Comparison of ENCODE assay signal across 25 cellular contexts in genomic region chr3:29344154-29344553, GRCh38.
"Had no signal": no experiment of that assay in that cellular context is flagged by ENCODE, and none has a peak within 500 bp of the region (broad histone marks: within the 10 kb centered on the region; RNA-seq: fewer than 3 reads in every experiment).

No MANE protein-coding gene starts in this region.

- H3K4me3 Mint-ChIP-seq: effector memory CD8-positive, alpha-beta T cell; mesothelial cell of epicardium; naive thymus-derived CD4-positive, alpha-beta T cell; nephron; stimulated activated memory B cell treated with anti-CD40 and anti-IgM and Interleukin-4, amounts not matched to agents 10 μg/mL and 1 μg/mL and 100 μg/mL, for 72 hours had no signal

- H3K27me3 Mint-ChIP-seq: effector memory CD8-positive, alpha-beta T cell; stimulated activated memory B cell treated with anti-CD40 and anti-IgM and Interleukin-4, amounts not matched to agents 10 μg/mL and 1 μg/mL and 100 μg/mL, for 72 hours had no signal

- ATAC-seq: effector memory CD8-positive, alpha-beta T cell; naive thymus-derived CD4-positive, alpha-beta T cell; psoas muscle; right cardiac atrium; stimulated activated memory B cell treated with anti-CD40 and anti-IgM and Interleukin-4, amounts not matched to agents 10 μg/mL and 1 μg/mL and 100 μg/mL, for 72 hours; stimulated activated naive CD8-positive, alpha-beta T cell treated with anti-CD3 and anti-CD28 coated beads, Interleukin-15, Interleukin-2, amounts not matched to agents 100 U/mL and 50 U/mL, for 24 hours had no signal

- H3K36me3 ChIP-seq: esophagus squamous epithelium, spleen, tibial nerve, upper lobe of left lung had no signal

- H3K27me3 ChIP-seq: esophagus squamous epithelium, spleen, testis, tibial nerve, upper lobe of left lung had no signal

- H3K9me3 Mint-ChIP-seq: effector memory CD8-positive, alpha-beta T cell; mesothelial cell of epicardium; naive thymus-derived CD4-positive, alpha-beta T cell; nephron; stimulated activated memory B cell treated with anti-CD40 and anti-IgM and Interleukin-4, amounts not matched to agents 10 μg/mL and 1 μg/mL and 100 μg/mL, for 72 hours had no signal

- FAIRE-seq: endometrium, urothelium cell line had no signal

- H3K4me3 ChIP-seq: esophagus squamous epithelium, psoas muscle, skin epidermis, spleen, testis, tibial nerve, upper lobe of left lung had no signal

- H3K4me1 Mint-ChIP-seq: naive thymus-derived CD4-positive, alpha-beta T cell; stimulated activated memory B cell treated with anti-CD40 and anti-IgM and Interleukin-4, amounts not matched to agents 10 μg/mL and 1 μg/mL and 100 μg/mL, for 72 hours had no signal

- H3K9me3 ChIP-seq: esophagus squamous epithelium, psoas muscle, spleen, testis, tibial nerve, upper lobe of left lung had no signal

- DNase-seq: cortex of kidney; effector memory CD8-positive, alpha-beta T cell; erythroblast; esophagus squamous epithelium; foreskin melanocyte; glutamatergic neuron; hypothalamus; mesenchymal stem cell; naive thymus-derived CD4-positive, alpha-beta T cell; nucleus accumbens; psoas muscle; right cardiac atrium; spleen; stimulated activated CD4-positive, alpha-beta T cell treated with anti-CD3 and anti-CD28 coated beads, Interleukin-4, amount 100 ng/mL, for 4 hours; stimulated activated naive CD8-positive, alpha-beta T cell treated with anti-CD3 and anti-CD28 coated beads, Interleukin-15, Interleukin-2, amounts not matched to agents 100 U/mL and 50 U/mL, for 24 hours; substantia nigra; testis; upper lobe of left lung had no signal

- H3K27ac ChIP-seq: esophagus squamous epithelium, psoas muscle, skin epidermis, testis, tibial nerve, upper lobe of left lung had no signal

- H3K27ac Mint-ChIP-seq: effector memory CD8-positive, alpha-beta T cell; mesothelial cell of epicardium; naive thymus-derived CD4-positive, alpha-beta T cell; nephron; stimulated activated memory B cell treated with anti-CD40 and anti-IgM and Interleukin-4, amounts not matched to agents 10 μg/mL and 1 μg/mL and 100 μg/mL, for 72 hours had no signal

- H3K36me3 Mint-ChIP-seq: mesothelial cell of epicardium; naive thymus-derived CD4-positive, alpha-beta T cell; stimulated activated memory B cell treated with anti-CD40 and anti-IgM and Interleukin-4, amounts not matched to agents 10 μg/mL and 1 μg/mL and 100 μg/mL, for 72 hours had no signal

- H3K4me1 ChIP-seq: testis had no signal
